8 cellular contexts compared by ENCODE assay signal in the genomic region with DNA sequence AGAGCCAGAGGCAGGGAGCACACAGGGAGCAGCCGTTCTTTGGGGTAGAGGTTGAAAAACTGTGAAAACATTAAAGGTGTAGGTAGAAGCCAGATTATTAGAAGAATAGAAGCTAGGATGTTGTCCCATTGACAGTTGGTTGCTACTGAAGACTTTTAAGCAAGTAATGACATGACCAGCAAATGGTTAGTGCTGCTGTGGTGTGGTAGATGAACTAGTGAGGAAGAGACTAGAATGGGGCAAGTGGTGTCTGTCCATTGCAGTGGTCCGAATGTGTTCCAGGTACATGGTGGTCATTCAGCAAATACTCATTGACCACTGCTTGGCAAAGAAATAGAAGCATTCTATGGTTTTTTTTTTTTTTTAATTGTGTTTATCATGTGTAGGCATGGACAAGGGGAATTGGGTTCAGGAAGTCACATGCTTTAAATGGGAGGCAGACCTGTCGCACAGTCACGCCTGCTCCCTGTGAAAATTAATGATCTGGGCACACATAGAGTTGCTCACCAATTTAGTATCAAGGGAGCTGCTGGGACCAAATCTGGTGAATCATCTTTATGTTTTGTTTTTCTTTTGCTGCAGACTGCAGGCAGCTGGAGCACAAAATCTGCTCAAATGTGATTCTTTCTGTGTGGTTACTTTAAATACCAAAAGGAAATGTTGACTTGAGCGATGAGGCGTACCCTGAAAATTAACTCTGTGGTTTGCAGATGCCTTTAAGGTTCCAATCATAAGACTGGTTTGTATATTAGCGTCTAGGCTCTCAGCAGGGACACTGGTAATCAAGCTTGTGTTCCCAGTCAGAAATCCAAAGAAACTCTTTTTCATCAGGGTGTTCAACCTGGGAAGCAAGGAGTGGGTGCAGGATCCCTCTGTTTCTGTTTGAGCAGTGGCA. TPM values are rescaled to one million over a fixed set of nuclear protein-coding genes. Genes with fewer than 3 reads are reported as not detected.
DNase-seq lines count a peak whose midpoint lies in the region; ATAC-seq and TF ChIP-seq lines count a peak whose summit lies in the region.

No MANE protein-coding gene starts in this region.

- no peaks in the 10 kb centered on the region for H3K27me3 Mint-ChIP-seq in activated T-cell treated with anti-CD3 and anti-CD28 coated beads, Interleukin-2, amount 50 U/mL, for 4 hours (ENCODE audit: low read depth)

- H3K4me3 Mint-ChIP-seq in activated T-cell treated with anti-CD3 and anti-CD28 coated beads, Interleukin-2, amount 50 U/mL, for 4 hours, result peak overlapping the region; percentile 78

- 44 to 51% (median 49%) methylated on average over 7 of the region's 7 CpGs for WGBS in spleen, 5 donors

- peak overlapping the region; percentile 10 to 86 (median 72) for H3K27ac ChIP-seq in spleen

- H3K9me3 ChIP-seq in spleen, result no peaks in the 10 kb centered on the region

- peaks cover 61 to 100% (median 79%) of the 10 kb centered on the region in 6 donors for H3K4me1 ChIP-seq in spleen

- H3K36me3 ChIP-seq in spleen, result peaks cover 0 to 22% (median 0%) of the 10 kb centered on the region in 6 donors

- peaks cover 3% of the 10 kb centered on the region for H3K36me3 Mint-ChIP-seq in activated T-cell treated with anti-CD3 and anti-CD28 coated beads, Interleukin-2, amount 50 U/mL, for 4 hours (ENCODE audit: insufficient read depth)

- no peak for TF ChIP-seq POLR2A in spleen (IDR thresholded peaks at IDR 0.05)

- no peaks in the 10 kb centered on the region for H3K27me3 ChIP-seq in spleen (replicated peaks in 1 of 7)

- ATAC-seq in GM18867 (IDR thresholded peaks at IDR 0.05; ENCODE audit: unreplicated experiment) (peak; percentile 77), HG02840 (IDR thresholded peaks at IDR 0.05; ENCODE audit: low FRiP score, unreplicated experiment) (no peak)
- peak; percentile 75 to 76 for ATAC-seq in activated T-cell treated with anti-CD3 and anti-CD28 coated beads, Interleukin-2, amount 50 U/mL, for 4 hours

- H3K9me3 Mint-ChIP-seq in activated T-cell treated with anti-CD3 and anti-CD28 coated beads, Interleukin-2, amount 50 U/mL, for 4 hours, result no peaks in the 10 kb centered on the region

- intact Hi-C loops in spleen (cut with DNase I; ENCODE audit: low total_unique reads), result no loop called here

- peak overlapping the region in 1 of 8 donors; percentile 48 for H3K4me3 ChIP-seq in spleen

- DNase-seq in A172 (ENCODE audit: low spot score), result peak; percentile 80
- DNase-seq in HT1080 (ENCODE audit: low read depth), result peak; percentile 81
- peak; percentile 31 for DNase-seq in activated T-cell treated with anti-CD3 and anti-CD28 coated beads, Interleukin-2, amount 50 U/mL, for 4 hours
- peak; percentile 94 for DNase-seq in fibroblast of peridontal ligament (ENCODE audit: extremely low read depth)
- DNase-seq in spleen, result no peak
- DNase-seq in NCI-H1048 (lab: John Stamatoyannopoulos, UW), result no peak

- H3K4me1 Mint-ChIP-seq in activated T-cell treated with anti-CD3 and anti-CD28 coated beads, Interleukin-2, amount 50 U/mL, for 4 hours (ENCODE audit: low read depth), result peaks cover 82% of the 10 kb centered on the region

- no peak for TF ChIP-seq CTCF in spleen (IDR thresholded peaks at IDR 0.05 in 8 of 11, conservative IDR thresholded peaks at IDR 0.05 in 3 of 11)

RNA-seq across cellular contexts. Expression of gene YPEL2, which starts 30.7 kb away (rescaled TPM):
- 0.38 and 1.2 TPM in 2 replicates for total RNA-seq in A172 (2014; rRNA removed; shearing (Covaris generic))
- total RNA-seq in HT1080 (2014; rRNA removed; shearing (Covaris generic)), result 0.60 and 1.1 TPM in 2 replicates
- 2.0 and 2.3 TPM in 2 replicates for polyA plus RNA-seq in HT1080 (2015; cell fraction: cytosol; rRNA removed)
- polyA plus RNA-seq in HT1080 (2015; cell fraction: nucleus; rRNA removed), result 3.2 and 3.5 TPM in 2 replicates
- 1 to 10 TPM; 1.3 to 3.1 (median 1.8) TPM for total RNA-seq in activated T-cell treated with anti-CD3 and anti-CD28 coated beads, Interleukin-2, amount 50 U/mL, for 4 hours
- 10 to 100 TPM; 24.6 to 45.6 (median 36.2) TPM for total RNA-seq in spleen
- 1 to 10 TPM; 6.7 to 9.1 (median 9.0) TPM for polyA plus RNA-seq in spleen

Comparison
In these comparisons a context has a peak if more than half of its experiments do, and no peak if none do; other contexts are left out.
1. DNase-seq: peak in A172 (single experiment), HT1080 (single experiment), activated T-cell treated with anti-CD3 and anti-CD28 coated beads, Interleukin-2, amount 50 U/mL, for 4 hours (single experiment) and fibroblast of peridontal ligament (single experiment); none in spleen (single experiment) and NCI-H1048 (single experiment).
2. RNA of gene YPEL2, which starts 30.7 kb away (total RNA-seq): 24.6 to 45.6 TPM in spleen; 1.3 to 3.1 TPM in activated T-cell treated with anti-CD3 and anti-CD28 coated beads, Interleukin-2, amount 50 U/mL, for 4 hours, 0.60 to 1.1 TPM in HT1080 and 0.38 to 1.2 TPM in A172; every median in the first group is over 4 times any median in the second.